9 cellular contexts compared by ENCODE assay signal in the genomic region with DNA sequence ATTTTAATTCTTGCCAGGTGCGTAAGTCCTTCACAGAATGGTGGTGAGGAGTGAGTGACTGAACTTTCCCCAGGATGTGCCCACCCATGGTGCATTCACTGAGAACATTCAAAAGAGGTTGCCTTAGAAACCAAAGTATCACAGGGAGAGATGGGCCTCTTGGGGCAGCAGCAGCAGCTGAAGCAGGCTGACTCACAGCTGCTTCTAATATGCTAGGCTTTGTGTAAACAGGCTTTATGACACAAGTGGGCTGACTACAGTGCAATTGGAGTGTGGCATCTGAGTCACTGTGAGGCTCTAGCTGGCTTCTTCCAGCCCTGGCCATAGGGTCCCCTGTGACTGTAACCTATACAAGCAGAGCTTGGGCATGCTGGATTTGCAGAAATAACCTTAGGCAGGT. TPM values are rescaled to one million over a fixed set of nuclear protein-coding genes. Genes with fewer than 3 reads are reported as not detected.
DNase-seq lines count a peak whose midpoint lies in the region; ATAC-seq and TF ChIP-seq lines count a peak whose summit lies in the region.
"Had no signal": no experiment of that assay in that cellular context is flagged by ENCODE, and none has a peak within 500 bp of the region (broad histone marks: within the 10 kb centered on the region; RNA-seq: fewer than 3 reads in every experiment).

No MANE protein-coding gene starts in this region.

- no peak overlapping the region for H3K4ac ChIP-seq in neuronal stem cell (ENCODE audit: low read length)

- H2BK5ac ChIP-seq in neuronal stem cell (ENCODE audit: low read length) = no peak overlapping the region

- no peak overlapping the region for H4K8ac ChIP-seq in neuronal stem cell (ENCODE audit: low read depth, low read length)

- no peak overlapping the region for H3K23ac ChIP-seq in neuronal stem cell (ENCODE audit: low read depth, low read length, poor library complexity)

- H3K18ac ChIP-seq in neuronal stem cell (ENCODE audit: low read length) = no peak overlapping the region

- H2BK12ac ChIP-seq in neuronal stem cell (ENCODE audit: low read length) = no peak overlapping the region

- no peak overlapping the region for H3K14ac ChIP-seq in neuronal stem cell (ENCODE audit: low read length)

- no peak overlapping the region for H2BK15ac ChIP-seq in neuronal stem cell (ENCODE audit: low read length)

- ATAC-seq in esophagus mucosa (peak; percentile 95), HG02588 (IDR thresholded peaks at IDR 0.05; ENCODE audit: unreplicated experiment) (no peak)

- H4K91ac ChIP-seq in neuronal stem cell (ENCODE audit: low read depth, low read length, poor library complexity) = no peak overlapping the region

- peak overlapping the region; percentile 65 for H3K27ac ChIP-seq in neuronal stem cell (replicated peaks; ENCODE audit: low read length)
- H3K27ac ChIP-seq in sigmoid colon = peak overlapping the region in 2 of 4 donors; percentile 43 to 62
- H3K27ac ChIP-seq: KMS-11 had no signal

- H2AFZ ChIP-seq in neuronal stem cell (ENCODE audit: low read length) = no peak overlapping the region

- TF ChIP-seq CTCF in sigmoid colon (IDR thresholded peaks at IDR 0.05) = no peak

- DNase-seq in DMS 273 treated with DMSO at 0.1 percent for 48 hours (lab: John Stamatoyannopoulos, UW) (peak; percentile 61), M059J (ENCODE audit: low read depth) (peak; percentile 97), RPMI7951 (ENCODE audit: low read depth) (peak; percentile 88), neuronal stem cell (ENCODE audit: low spot score) (no peak), sigmoid colon (no peak)
- no peak for DNase-seq in effector CD8-positive, alpha-beta T cell (lab: John Stamatoyannopoulos, UW)

- H3K36me3 ChIP-seq in neuronal stem cell (replicated peaks in 1 of 2; ENCODE audit: control insufficient read depth in 2 of 2, insufficient read depth in 2 of 2, low read length in 2 of 2) (peaks cover 0 to 7% of the 10 kb centered on the region in 2 donors), sigmoid colon (peaks cover 0 to 7% (median 0%) of the 10 kb centered on the region in 4 donors)

- TF ChIP-seq EP300 in sigmoid colon (IDR thresholded peaks at IDR 0.05) = no peak

- H3K9me3 ChIP-seq in neuronal stem cell (replicated peaks in 1 of 2; ENCODE audit: control insufficient read depth in 2 of 2, insufficient read depth in 1 of 2, low read depth in 1 of 2, low read length in 2 of 2) (peaks cover 7 to 12% of the 10 kb centered on the region in 2 donors), sigmoid colon (no peaks in the 10 kb centered on the region)

- H3K4me1 ChIP-seq in neuronal stem cell (ENCODE audit: control insufficient read depth in 2 of 2, insufficient read depth in 1 of 2, low read depth in 1 of 2, low read length in 2 of 2) = peaks cover 26 to 45% of the 10 kb centered on the region in 2 donors
- peaks cover 0 to 11% (median 4%) of the 10 kb centered on the region in 4 donors for H3K4me1 ChIP-seq in sigmoid colon

- intact Hi-C loops in sigmoid colon (cut with DNase I) = no loop called here

- H3K4me3 ChIP-seq in neuronal stem cell (ENCODE audit: low read length in 2 of 2) (no peak overlapping the region), sigmoid colon (no peak overlapping the region)

- no peak for TF ChIP-seq POLR2A in sigmoid colon (IDR thresholded peaks at IDR 0.05)

- no CpG with 5 or more reads among the region's 1 CpG for WGBS in neuronal stem cell (ENCODE audit: extremely low coverage in 2 of 2, insufficient read length in 2 of 2, insufficient replicate concordance in 1 of 2), 2 donors
- 60 to 63% methylated on average over 1 of the region's 1 CpG for WGBS in sigmoid colon, 2 donors

- no peaks in the 10 kb centered on the region for H3K79me1 ChIP-seq in neuronal stem cell (ENCODE audit: low read depth, low read length)

- H3K9ac ChIP-seq in neuronal stem cell (ENCODE audit: low read depth, low read length, poor library complexity) = no peak overlapping the region
- H3K9ac ChIP-seq: KMS-11 had no signal

- H3K4me2 ChIP-seq in neuronal stem cell (ENCODE audit: insufficient read depth, low read length, poor library complexity, severe bottlenecking) = no peak overlapping the region
- H3K4me2 ChIP-seq: KMS-11 had no signal

- no peaks in the 10 kb centered on the region for H3K27me3 ChIP-seq in neuronal stem cell (ENCODE audit: control insufficient read depth in 3 of 3, insufficient read depth in 3 of 3, low read depth in 1 of 3, low read length in 3 of 3)
- H3K27me3 ChIP-seq in sigmoid colon = no peaks in the 10 kb centered on the region

- H2BK120ac ChIP-seq in neuronal stem cell (ENCODE audit: low read depth, low read length) = no peak overlapping the region

- H2AK5ac ChIP-seq in neuronal stem cell (ENCODE audit: low read depth, low read length) = no peak overlapping the region

RNA-seq across cellular contexts. Expression of a gene that starts 12.6 kb away (rescaled TPM):
- 46.5 and 67.0 TPM in 2 replicates for total RNA-seq in M059J (2014; rRNA removed; shearing (Covaris generic))
- 11.3 and 22.8 TPM in 2 replicates for total RNA-seq in RPMI7951 (2014; rRNA removed; shearing (Covaris generic))
- total RNA-seq in esophagus mucosa (16.6 TPM), sigmoid colon (10 to 100 TPM; 10.2 to 36.7 (median 17.8) TPM)
- 32.1 TPM for polyA plus RNA-seq in neuronal stem cell (2013, experiment 1 of 2)
- 31.9 TPM for polyA plus RNA-seq in neuronal stem cell (2013, experiment 2 of 2)
- 10 to 100 TPM; 17.4 to 21.4 (median 19.4) TPM for polyA plus RNA-seq in sigmoid colon

RNA-seq across cellular contexts. Expression of a gene that starts 12.8 kb away (rescaled TPM):
- 86.1 and 95.6 TPM in 2 replicates for total RNA-seq in M059J (2014; rRNA removed; shearing (Covaris generic))
- total RNA-seq in RPMI7951 (2014; rRNA removed; shearing (Covaris generic)) = 65.9 and 74.0 TPM in 2 replicates
- 39.8 TPM for total RNA-seq in esophagus mucosa
- polyA plus RNA-seq in neuronal stem cell (2013, experiment 1 of 2) = 156 TPM
- 163 TPM for polyA plus RNA-seq in neuronal stem cell (2013, experiment 2 of 2)
- 100 to 1,000 TPM; 108 to 151 (median 114) TPM for total RNA-seq in sigmoid colon
- 10 to 100 TPM; 22.2 to 37.7 (median 26.4) TPM for polyA plus RNA-seq in sigmoid colon

RNA-seq across cellular contexts. Expression of a gene that starts 53.8 kb away (rescaled TPM):
- 0.62 and 0.64 TPM in 2 replicates for total RNA-seq in M059J (2014; rRNA removed; shearing (Covaris generic))
- not detected in 2 replicates for total RNA-seq in RPMI7951 (2014; rRNA removed; shearing (Covaris generic))
- total RNA-seq in esophagus mucosa (not detected), sigmoid colon (not detected)
- polyA plus RNA-seq in neuronal stem cell (2013, experiment 1 of 2) = 4.6 TPM
- 4.4 TPM for polyA plus RNA-seq in neuronal stem cell (2013, experiment 2 of 2)
- under 1 TPM in 1 of 3 donors, not detected in 2; 0.12 TPM for polyA plus RNA-seq in sigmoid colon

Comparison
In these comparisons a context has a peak if more than half of its experiments do, and no peak if none do; other contexts are left out.
1. DNase-seq: peak in DMS 273 treated with DMSO at 0.1 percent for 48 hours (single experiment), M059J (single experiment) and RPMI7951 (single experiment); none in neuronal stem cell (single experiment), effector CD8-positive, alpha-beta T cell (single experiment) and sigmoid colon (single experiment).